Comparison of ENCODE assay signal across 33 cellular contexts in the genomic region with DNA sequence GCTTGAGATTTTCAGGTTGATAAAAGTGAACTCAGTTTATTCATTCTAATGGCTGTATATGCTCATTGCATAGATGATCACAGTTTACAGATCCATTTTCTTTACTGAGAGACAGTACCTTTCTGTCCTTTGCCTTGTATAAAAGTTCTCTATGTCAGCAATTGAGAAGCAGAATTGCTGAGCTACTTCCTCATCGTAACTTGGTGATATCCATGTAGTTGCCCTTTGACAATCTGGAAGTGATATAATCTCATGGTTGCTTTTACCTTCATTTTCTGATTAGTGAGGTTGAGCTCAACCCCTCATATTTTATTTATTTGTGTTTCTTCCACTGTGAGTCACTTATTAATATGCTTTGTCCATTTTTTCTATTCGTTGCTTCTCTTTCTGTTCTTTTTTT.
"Had no signal": no experiment of that assay in that cellular context is flagged by ENCODE, and none has a peak within 500 bp of the region (broad histone marks: within the 10 kb centered on the region; RNA-seq: fewer than 3 reads in every experiment).

No MANE protein-coding gene starts in this region.

- DNase-seq: Karpas-422, Kasumi-1, MG63, MM.1S, MV-4-11, NCI-H1048, NCI-H1092, NCI-H1092 treated with DMSO at 0.1 percent for 48 hours, NCI-H1105, NCI-H1105 treated with DMSO at 0.1 percent for 48 hours, NCI-H1417 treated with DMSO at 0.1 percent for 48 hours, NCI-H1436, NCI-H1436 treated with DMSO at 0.1 percent for 48 hours, NCI-H146, NCI-H1694, NCI-H1694 treated with DMSO at 0.1 percent for 48 hours, NCI-H187, NCI-H187 treated with DMSO at 0.1 percent for 48 hours, NCI-H1930, NCI-H2029, NCI-H2029 treated with DMSO at 0.1 percent for 48 hours, NCI-H2081, NCI-H2081 treated with DMSO at 0.1 percent for 48 hours, NCI-H2107, NCI-H2171, NCI-H2171 treated with DMSO at 0.1 percent for 48 hours, NCI-H2227 treated with DMSO at 0.1 percent for 48 hours, NCI-H226, NCI-H345, NCI-H446, NCI-H446 treated with DMSO at 0.1 percent for 48 hours, NCI-H510A, NCI-H510A treated with DMSO at 0.1 percent for 48 hours had no signal

- H3K9me3 ChIP-seq: MG63 had no signal

- H3K36me3 ChIP-seq: MG63 had no signal

- H3K4me3 ChIP-seq: MG63 had no signal
